ENCODE assay signal across 33 cellular contexts in genomic region chr10:106384541-106384940, GRCh38.
"Had no signal": no experiment of that assay in that cellular context is flagged by ENCODE, and none has a peak within 500 bp of the region (broad histone marks: within the 10 kb centered on the region; RNA-seq: fewer than 3 reads in every experiment).

No MANE protein-coding gene starts in this region.

- H3K4me2 ChIP-seq: KMS-11, PC-9 had no signal

- H3K36me3 ChIP-seq: adrenal gland, brain microvascular endothelial cell, cardiac muscle cell, SJCRH30, WERI-Rb-1 had no signal

- DNase-seq: activated CD4-positive, alpha-beta T cell treated with anti-CD3 and anti-CD28 coated beads for 1 hour; activated CD4-positive, alpha-beta T cell treated with anti-CD3 and anti-CD28 coated beads, Interleukin-2, amount 10 ng/mL, durations not matched to agents 24 days and 14 days; activated CD4-positive, alpha-beta T cell treated with anti-CD3 and anti-CD28 coated beads, Interleukin-2, amount 50 U/mL, for 48 hours; activated CD4-positive, CD25-positive, alpha-beta regulatory T cell; activated CD8-positive, alpha-beta T cell treated with anti-CD3 and anti-CD28 coated beads, Interleukin-2, amount 10 ng/mL, durations not matched to agents 7 days and 5 days; activated gamma-delta T cell treated with Interleukin-2 at 50 U/mL for 16 hours; activated naive CD4-positive, alpha-beta T cell treated with anti-CD3 and anti-CD28 coated beads for 36 hours; activated T-cell treated with anti-CD3 and anti-CD28 coated beads, Interleukin-2, amount 50 U/mL, for 24 hours; adrenal gland; aorta; brain microvascular endothelial cell; NCI-H1092 treated with DMSO at 0.1 percent for 48 hours; NCI-H1417; NCI-H146; NCI-H187; NCI-H2029 treated with DMSO at 0.1 percent for 48 hours; NCI-H2107; NCI-H2171; NCI-H510A; NCI-H526; NCI-H748 treated with DMSO at 0.1 percent for 48 hours; NK-92 treated with Interleukin-12 subunit alpha and Interleukin-12 subunit beta, amount 100 ng/mL, for 24 hours; PC-9; Right ventricle myocardium superior; SJCRH30; T1000; WERI-Rb-1 had no signal

- H3K4me3 ChIP-seq: adrenal gland, cardiac muscle cell, PC-9, SJCRH30, SK-N-MC had no signal

- H3K36me3 Mint-ChIP-seq: activated naive CD4-positive, alpha-beta T cell treated with anti-CD3 and anti-CD28 coated beads, Interleukin-2, amount 50 U/mL, for 72 hours had no signal

- H3K4me1 Mint-ChIP-seq: activated CD4-positive, alpha-beta T cell treated with anti-CD3 and anti-CD28 coated beads, Interleukin-2, amount 10 ng/mL, durations not matched to agents 24 days and 14 days; central memory CD8-positive, alpha-beta T cell had no signal

- H2AFZ ChIP-seq: PC-9 had no signal

- H3K27me3 ChIP-seq: adrenal gland, brain microvascular endothelial cell, cardiac muscle cell, SJCRH30 had no signal

- H3K27me3 Mint-ChIP-seq: activated CD4-positive, alpha-beta T cell treated with anti-CD3 and anti-CD28 coated beads, Interleukin-2, amount 10 ng/mL, durations not matched to agents 24 days and 14 days; activated T-cell treated with anti-CD3 and anti-CD28 coated beads, Interleukin-2, amount 50 U/mL, for 24 hours; central memory CD8-positive, alpha-beta T cell had no signal

- H3K9ac ChIP-seq: KMS-11 had no signal

- H3K9me3 Mint-ChIP-seq: activated CD4-positive, alpha-beta T cell treated with anti-CD3 and anti-CD28 coated beads, Interleukin-2, amount 10 ng/mL, durations not matched to agents 24 days and 14 days had no signal

- H3K4me1 ChIP-seq: adrenal gland, SJCRH30 had no signal

- H3K27ac ChIP-seq: adrenal gland, brain microvascular endothelial cell, cardiac muscle cell, KMS-11, PC-9, RWPE1, SJCRH30, SK-N-MC, WERI-Rb-1 had no signal

- H3K9me3 ChIP-seq: adrenal gland, SJCRH30 had no signal

- H3K4me3 Mint-ChIP-seq: activated CD4-positive, alpha-beta T cell treated with anti-CD3 and anti-CD28 coated beads, Interleukin-2, amount 10 ng/mL, durations not matched to agents 24 days and 14 days; activated CD8-positive, alpha-beta T cell treated with anti-CD3 and anti-CD28 coated beads, Interleukin-2, amount 10 ng/mL, durations not matched to agents 7 days and 5 days; activated naive CD4-positive, alpha-beta T cell treated with anti-CD3 and anti-CD28 coated beads for 36 hours; activated T-cell treated with anti-CD3 and anti-CD28 coated beads, Interleukin-2, amount 50 U/mL, for 24 hours; central memory CD8-positive, alpha-beta T cell had no signal

- ATAC-seq: activated CD8-positive, alpha-beta T cell treated with anti-CD3 and anti-CD28 coated beads, Interleukin-2, amount 10 ng/mL, durations not matched to agents 7 days and 5 days; activated naive CD4-positive, alpha-beta T cell treated with anti-CD3 and anti-CD28 coated beads, Interleukin-2, amount 50 U/mL, for 72 hours had no signal

- H3K27ac Mint-ChIP-seq: activated CD4-positive, alpha-beta T cell treated with anti-CD3 and anti-CD28 coated beads, Interleukin-2, amount 10 ng/mL, durations not matched to agents 24 days and 14 days; activated CD8-positive, alpha-beta T cell treated with anti-CD3 and anti-CD28 coated beads, Interleukin-2, amount 10 ng/mL, durations not matched to agents 7 days and 5 days; activated naive CD4-positive, alpha-beta T cell treated with anti-CD3 and anti-CD28 coated beads for 36 hours; activated naive CD4-positive, alpha-beta T cell treated with anti-CD3 and anti-CD28 coated beads, Interleukin-2, amount 50 U/mL, for 72 hours; activated T-cell treated with anti-CD3 and anti-CD28 coated beads, Interleukin-2, amount 50 U/mL, for 24 hours had no signal
